Comparison of ENCODE assay signal across 1 cellular context in the genomic region with DNA sequence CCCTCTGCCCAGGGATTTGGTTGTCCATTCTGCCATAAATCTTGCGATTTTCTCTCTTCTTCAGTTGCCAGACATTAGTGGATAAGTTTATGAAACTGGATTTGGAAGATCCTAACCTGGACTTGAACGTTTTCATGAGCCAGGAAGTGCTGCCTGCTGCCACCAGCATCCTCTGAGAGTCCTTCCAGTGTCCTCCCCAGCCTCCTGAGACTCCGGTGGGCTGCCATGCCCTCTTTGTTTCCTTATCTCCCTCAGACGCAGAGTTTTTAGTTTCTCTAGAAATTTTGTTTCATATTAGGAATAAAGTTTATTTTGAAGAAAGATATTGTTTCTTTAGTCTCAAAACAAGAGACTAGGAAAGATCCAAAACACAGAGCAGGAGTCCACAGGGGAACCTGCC.
TF ChIP-seq lines count a peak whose summit lies in the region.

A gene (plus strand): TSS at position 301 of the 400 bp plus-strand sequence. CDS start 399 bp downstream, outside the sequence.

TF ChIP-seq in H1, 55 proteins besides CTCF, POLR2A, EP300 and RAD21:
- TF ChIP-seq, protein P1, sequence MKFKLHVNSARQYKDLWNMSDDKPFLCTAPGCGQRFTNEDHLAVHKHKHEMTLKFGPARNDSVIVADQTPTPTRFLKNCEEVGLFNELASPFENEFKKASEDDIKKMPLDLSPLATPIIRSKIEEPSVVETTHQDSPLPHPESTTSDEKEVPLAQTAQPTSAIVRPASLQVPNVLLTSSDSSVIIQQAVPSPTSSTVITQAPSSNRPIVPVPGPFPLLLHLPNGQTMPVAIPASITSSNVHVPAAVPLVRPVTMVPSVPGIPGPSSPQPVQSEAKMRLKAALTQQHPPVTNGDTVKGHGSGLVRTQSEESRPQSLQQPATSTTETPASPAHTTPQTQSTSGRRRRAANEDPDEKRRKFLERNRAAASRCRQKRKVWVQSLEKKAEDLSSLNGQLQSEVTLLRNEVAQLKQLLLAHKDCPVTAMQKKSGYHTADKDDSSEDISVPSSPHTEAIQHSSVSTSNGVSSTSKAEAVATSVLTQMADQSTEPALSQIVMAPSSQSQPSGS (IDR thresholded peaks at IDR 0.05; ENCODE audit: low read length) = no peak
